In genomic region chr2:186670831-186671230, GRCh38 we compare ENCODE assay signal across 18 cellular contexts. TPM values are rescaled to one million over a fixed set of nuclear protein-coding genes. Genes with fewer than 3 reads are reported as not detected.
A peak's percentile ranks its signal among the peaks of the same experiment; 100 is the strongest.
DNase-seq lines count a peak whose midpoint lies in the region; ATAC-seq and TF ChIP-seq lines count a peak whose summit lies in the region.
"Had no signal": no experiment of that assay in that cellular context is flagged by ENCODE, and none has a peak within 500 bp of the region (broad histone marks: within the 10 kb centered on the region; RNA-seq: fewer than 3 reads in every experiment).

No MANE protein-coding gene starts in this region.

- no peaks in the 10 kb centered on the region for H3K27me3 Mint-ChIP-seq in stimulated activated naive CD8-positive, alpha-beta T cell treated with anti-CD3 and anti-CD28 coated beads, Interleukin-15, amount 100 ng/mL, for 72 hours
- H3K27me3 Mint-ChIP-seq in central memory CD8-positive, alpha-beta T cell: no peaks in the 10 kb centered on the region
- no peaks in the 10 kb centered on the region for H3K27me3 Mint-ChIP-seq in CD4-positive, alpha-beta T cell

- no peaks in the 10 kb centered on the region for H3K4me1 Mint-ChIP-seq in stimulated activated naive CD8-positive, alpha-beta T cell treated with anti-CD3 and anti-CD28 coated beads, Interleukin-15, amount 100 ng/mL, for 72 hours
- no peaks in the 10 kb centered on the region for H3K4me1 Mint-ChIP-seq in central memory CD8-positive, alpha-beta T cell
- no peaks in the 10 kb centered on the region for H3K4me1 Mint-ChIP-seq in CD4-positive, alpha-beta T cell (ENCODE audit: low read depth)

- POLR2A ChIA-PET in CD4-positive, alpha-beta T cell (lab: Charles Lee): no interaction called here

- TF ChIP-seq CTCF in CD4-positive, alpha-beta T cell (IDR thresholded peaks at IDR 0.05): no peak

- ATAC-seq in stimulated activated naive CD8-positive, alpha-beta T cell treated with anti-CD3 and anti-CD28 coated beads, Interleukin-15, amount 100 ng/mL, for 72 hours: peak; percentile 49
- ATAC-seq in stimulated activated naive CD8-positive, alpha-beta T cell treated with anti-CD3 and anti-CD28 coated beads, Interleukin-15, Interleukin-2, amounts not matched to agents 100 U/mL and 50 U/mL, for 24 hours: no peak
- no peak for ATAC-seq in central memory CD8-positive, alpha-beta T cell (replicated peaks; ENCODE audit: extremely low read depth, poor library complexity, severe bottlenecking)
- no peak for ATAC-seq in CD4-positive, alpha-beta T cell (ENCODE audit: poor library complexity)
- no peak for ATAC-seq in HG03095 (IDR thresholded peaks at IDR 0.05; ENCODE audit: unreplicated experiment)
- ATAC-seq: A549; CD8-positive, alpha-beta T cell had no signal

- H3K9me3 Mint-ChIP-seq in stimulated activated naive CD8-positive, alpha-beta T cell treated with anti-CD3 and anti-CD28 coated beads, Interleukin-15, amount 100 ng/mL, for 72 hours: peaks cover 7 to 8% of the 10 kb centered on the region in 2 donors
- peaks cover 5% of the 10 kb centered on the region for H3K9me3 Mint-ChIP-seq in central memory CD8-positive, alpha-beta T cell
- H3K9me3 Mint-ChIP-seq in CD4-positive, alpha-beta T cell: peaks cover 6% of the 10 kb centered on the region
- H3K9me3 Mint-ChIP-seq: HFFc6 had no signal

- no peaks in the 10 kb centered on the region for H3K9me3 ChIP-seq in CD4-positive, alpha-beta T cell (ENCODE audit: control insufficient read depth, low read length)
- H3K9me3 ChIP-seq: HAP-1 had no signal

- CTCF ChIA-PET in CD4-positive, alpha-beta T cell (lab: Charles Lee): no interaction called here

- H3K27ac Mint-ChIP-seq in stimulated activated naive CD8-positive, alpha-beta T cell treated with anti-CD3 and anti-CD28 coated beads, Interleukin-15, amount 100 ng/mL, for 72 hours: peak overlapping the region; percentile 14 to 62
- peak overlapping the region; percentile 45 for H3K27ac Mint-ChIP-seq in central memory CD8-positive, alpha-beta T cell (ENCODE audit: low read depth)
- no peak overlapping the region for H3K27ac Mint-ChIP-seq in CD4-positive, alpha-beta T cell
- H3K27ac Mint-ChIP-seq: CD8-positive, alpha-beta T cell; HFFc6 had no signal

- no peaks in the 10 kb centered on the region for H3K27me3 ChIP-seq in CD4-positive, alpha-beta T cell (ENCODE audit: control insufficient read depth, insufficient read depth, low read length)

- H3K36me3 Mint-ChIP-seq in central memory CD8-positive, alpha-beta T cell (ENCODE audit: insufficient read depth): peaks cover 64% of the 10 kb centered on the region
- H3K36me3 Mint-ChIP-seq in CD4-positive, alpha-beta T cell (ENCODE audit: low read depth): peaks cover 92% of the 10 kb centered on the region

- intact Hi-C loops in CD4-positive, alpha-beta T cell (cut with DNase I, micrococcal nuclease): no loop called here

- DNase-seq in stimulated activated naive CD8-positive, alpha-beta T cell treated with anti-CD3 and anti-CD28 coated beads, Interleukin-15, amount 100 ng/mL, for 72 hours: no peak
- no peak for DNase-seq in stimulated activated naive CD8-positive, alpha-beta T cell treated with anti-CD3 and anti-CD28 coated beads, Interleukin-15, Interleukin-2, amounts not matched to agents 100 U/mL and 50 U/mL, for 24 hours
- DNase-seq in OCI-M1 (lab: John Stamatoyannopoulos, UW): peak; percentile 31
- DNase-seq in central memory CD8-positive, alpha-beta T cell (ENCODE audit: low spot score in 2 of 2): no peak
- no peak for DNase-seq in hypothalamus (lab: John Stamatoyannopoulos, UW)
- no peak for DNase-seq in CD4-positive, alpha-beta T cell
- DNase-seq: 8988T; ACHN; C1 segment of cervical spinal cord; Caco-2; CD8-positive, alpha-beta T cell; DMS153; DND-41; GOT3; HFFc6 had no signal

- H3K4me3 Mint-ChIP-seq in stimulated activated naive CD8-positive, alpha-beta T cell treated with anti-CD3 and anti-CD28 coated beads, Interleukin-15, amount 100 ng/mL, for 72 hours: no peak overlapping the region
- H3K4me3 Mint-ChIP-seq in central memory CD8-positive, alpha-beta T cell: no peak overlapping the region
- H3K4me3 Mint-ChIP-seq in CD4-positive, alpha-beta T cell: no peak overlapping the region
- H3K4me3 Mint-ChIP-seq: CD8-positive, alpha-beta T cell; HFFc6 had no signal

- no peak overlapping the region for H3K27ac ChIP-seq in CD4-positive, alpha-beta T cell (ENCODE audit: low read depth, low read length)
- H3K27ac ChIP-seq: A549 had no signal

RNA-seq across cellular contexts. Expression of gene FAM171B, which starts 23.0 kb away (rescaled TPM):
- under 1 TPM; 0.03 to 0.08 TPM for total RNA-seq in CD4-positive, alpha-beta T cell
